17 cellular contexts compared by ENCODE assay signal in the genomic region with DNA sequence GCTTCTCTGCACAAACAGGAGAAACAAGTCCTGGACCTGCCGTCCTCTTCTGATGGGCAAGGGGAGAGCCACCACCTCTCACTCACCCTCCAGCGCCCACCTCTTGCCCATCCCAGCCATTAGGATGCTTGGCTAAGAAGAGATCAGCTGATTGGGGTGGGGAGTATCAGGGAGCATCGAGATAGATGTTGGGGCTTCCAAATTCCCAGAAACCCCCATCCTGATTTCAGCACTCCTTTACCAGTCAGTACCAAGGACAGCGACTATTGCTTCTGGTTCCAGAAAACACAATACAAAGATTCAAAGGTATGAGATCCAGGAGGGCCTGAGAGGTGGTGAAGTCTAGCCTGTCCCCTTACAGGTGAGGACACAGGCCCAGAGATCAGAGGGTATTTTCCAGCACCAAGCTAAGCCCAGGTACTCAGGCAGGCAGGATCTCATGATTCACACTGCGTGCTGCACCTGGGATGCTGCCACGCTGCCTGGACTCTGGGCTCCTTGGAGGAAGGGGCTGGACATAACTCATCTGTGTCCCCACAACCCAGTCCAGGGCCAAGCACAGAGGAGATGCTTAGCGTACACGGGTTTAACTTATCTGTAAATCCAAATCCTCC.
A peak's percentile ranks its signal among the peaks of the same experiment; 100 is the strongest.
DNase-seq lines count a peak whose midpoint lies in the region; ATAC-seq, FAIRE-seq and TF ChIP-seq lines count a peak whose summit lies in the region.
"Had no signal": no experiment of that assay in that cellular context is flagged by ENCODE, and none has a peak within 500 bp of the region (broad histone marks: within the 10 kb centered on the region; RNA-seq: fewer than 3 reads in every experiment).

No MANE protein-coding gene starts in this region.

- H3K27me3 ChIP-seq in K562 (ENCODE audit: control insufficient read depth in 2 of 2, insufficient read depth in 2 of 2, low read length in 2 of 2), result no peaks in the 10 kb centered on the region
- no peaks in the 10 kb centered on the region for H3K27me3 ChIP-seq in mesendoderm (ENCODE audit: insufficient read depth, low read length, poor library complexity)
- H3K27me3 ChIP-seq: BLaER1 treated with 17β-estradiol and CSF1 and Interleukin-3, amounts not matched to agents 10 nM and 100 nM; body of pancreas; uterus had no signal

- no peaks in the 10 kb centered on the region for H3K9me1 ChIP-seq in K562 (ENCODE audit: control insufficient read depth, insufficient read depth, low read length)

- H3K4me2 ChIP-seq in K562 (ENCODE audit: insufficient read depth, low read length) (no peak overlapping the region), mesendoderm (ENCODE audit: low read length) (no peak overlapping the region)
- H3K4me2 ChIP-seq: BLaER1 treated with 17β-estradiol and CSF1 and Interleukin-3, amounts not matched to agents 10 nM and 100 nM had no signal

- TF ChIP-seq CTCF in LNCaP clone FGC (IDR thresholded peaks at IDR 0.05; ENCODE audit: control insufficient read depth, extremely low read depth, insufficient read depth), result no peak
- TF ChIP-seq CTCF in K562 (IDR thresholded peaks at IDR 0.05 in 2 of 3, conservative IDR thresholded peaks at IDR 0.05 in 1 of 3; ENCODE audit: insufficient read depth in 2 of 3, low read depth in 1 of 3, low read length in 3 of 3), result no peak

- no TSS peak for BruUV-seq in K562 (replicated peaks; lab: Mats Ljungman, UMichigan)

- H3K4ac ChIP-seq in mesendoderm (ENCODE audit: low read depth, low read length), result no peak overlapping the region

- no peaks in the 10 kb centered on the region for H3K4me1 ChIP-seq in K562 (replicated peaks in 1 of 2; ENCODE audit: control insufficient read depth in 2 of 2, insufficient read depth in 2 of 2, low read length in 2 of 2)
- peaks cover 14% of the 10 kb centered on the region for H3K4me1 ChIP-seq in mesendoderm (ENCODE audit: control insufficient read depth, low read depth, low read length)
- H3K4me1 ChIP-seq: body of pancreas, uterus had no signal

- no peaks in the 10 kb centered on the region for H3K79me1 ChIP-seq in mesendoderm (ENCODE audit: low read length)

- no peak for FAIRE-seq in K562 (lab: Jason Lieb, UNC)
- FAIRE-seq: H54 had no signal

- no peak overlapping the region for H3K27ac ChIP-seq in K562 (ENCODE audit: extremely low read depth, low read depth, low read length)
- H3K27ac ChIP-seq in mesendoderm (ENCODE audit: low read depth, low read length), result no peak overlapping the region
- H3K27ac ChIP-seq: BLaER1 treated with 17β-estradiol and CSF1 and Interleukin-3, amounts not matched to agents 10 nM and 100 nM; body of pancreas; uterus had no signal

- H3K18ac ChIP-seq in mesendoderm (ENCODE audit: low read length), result no peak overlapping the region

- no peak overlapping the region for H2AFZ ChIP-seq in K562 (ENCODE audit: low read depth, low read length)

- 0% methylated on average over 6 of the region's 8 CpGs for WGBS in K562 (ENCODE audit: insufficient coverage, low coverage, missing lambda C conversion rate)
- WGBS in mesendoderm (ENCODE audit: extremely low coverage, insufficient coverage, low lambda C conversion rate), result no CpG with 5 or more reads among the region's 8 CpGs

- no peaks in the 10 kb centered on the region for H3K36me3 ChIP-seq in K562 (ENCODE audit: control insufficient read depth, insufficient read depth, low read length)
- H3K36me3 ChIP-seq in mesendoderm (ENCODE audit: control insufficient read depth, insufficient read depth, low read length), result no peaks in the 10 kb centered on the region
- H3K36me3 ChIP-seq: BLaER1 treated with 17β-estradiol and CSF1 and Interleukin-3, amounts not matched to agents 10 nM and 100 nM; uterus had no signal

- H4K8ac ChIP-seq in mesendoderm (ENCODE audit: low read depth, low read length), result no peak overlapping the region

- H4K20me1 ChIP-seq in K562 (replicated peaks; ENCODE audit: control insufficient read depth, insufficient read depth, low read length), result no peaks in the 10 kb centered on the region

- in situ Hi-C loops in K562 (cut with MboI), result no loop called here

- H3K4me3 ChIP-seq in LNCaP clone FGC (ENCODE audit: low read depth, low read length), result no peak overlapping the region
- H3K4me3 ChIP-seq in K562, result no peak overlapping the region
- no peak overlapping the region for H3K4me3 ChIP-seq in mesendoderm (ENCODE audit: low read length)
- H3K4me3 ChIP-seq: BLaER1 treated with 17β-estradiol and CSF1 and Interleukin-3, amounts not matched to agents 10 nM and 100 nM; body of pancreas; uterus had no signal

- TF ChIP-seq POLR2A in K562 (conservative IDR thresholded peaks at IDR 0.05), result no peak

- no peak overlapping the region for H2BK120ac ChIP-seq in mesendoderm (ENCODE audit: low read depth, low read length)

- CTCF ChIA-PET in K562 (lab: Yijun Ruan, JAX; ENCODE audit: low intra/inter-chr PET ratio), result no interaction called here

- TF ChIP-seq RAD21 in K562 (CRISPR knock-in tag; conservative IDR thresholded peaks at IDR 0.05 in 1 of 2, IDR thresholded peaks at IDR 0.05 in 1 of 2), result no peak

- H3K23ac ChIP-seq in mesendoderm (ENCODE audit: low read length), result no peak overlapping the region

- TF ChIP-seq EP300 in K562 (IDR thresholded peaks at IDR 0.05; ENCODE audit: low read length), result no peak

- no peak overlapping the region for H3K9ac ChIP-seq in K562 (ENCODE audit: insufficient read depth in 1 of 2, low read depth in 2 of 2, low read length in 2 of 2)
- no peak overlapping the region for H3K9ac ChIP-seq in mesendoderm (ENCODE audit: low read length)
- H3K9ac ChIP-seq: BLaER1 treated with 17β-estradiol and CSF1 and Interleukin-3, amounts not matched to agents 10 nM and 100 nM had no signal

- POLR2A ChIA-PET in K562 (lab: Yijun Ruan, JAX), result no interaction called here

- intact Hi-C loops in K562 (cut with micrococcal nuclease), result no loop called here
- intact Hi-C loops in head of caudate nucleus (cut with DNase I), result no loop called here
- intact Hi-C loops in Right ventricle myocardium superior (cut with DNase I), result no loop called here

- H3K56ac ChIP-seq in mesendoderm (ENCODE audit: low read length), result no peak overlapping the region

- H4K5ac ChIP-seq in mesendoderm (ENCODE audit: low read length), result no peak overlapping the region

- ATAC-seq in K562 (no peak), HG02798 (IDR thresholded peaks at IDR 0.05; ENCODE audit: poor library complexity, unreplicated experiment) (no peak), Right ventricle myocardium superior (ENCODE audit: poor library complexity) (no peak)
- ATAC-seq: body of pancreas had no signal

- H3K9me3 ChIP-seq in K562 (replicated peaks; ENCODE audit: control insufficient read depth, insufficient read depth, low read depth, low read length), result no peaks in the 10 kb centered on the region
- H3K9me3 ChIP-seq: BLaER1 treated with 17β-estradiol and CSF1 and Interleukin-3, amounts not matched to agents 10 nM and 100 nM; body of pancreas; uterus had no signal

- peak overlapping the region; percentile 29 for H2BK5ac ChIP-seq in mesendoderm (ENCODE audit: low read length)

- DNase-seq in ELR (ENCODE audit: low read depth) (peak; percentile 27), LNCaP clone FGC (ENCODE audit: low read depth) (peak; percentile 6), K562 (ENCODE audit: extremely low read depth in 1 of 4, low spot score in 3 of 4) (peak in 1 of 4 experiments; percentile 7), mesendoderm (peak; percentile 73), head of caudate nucleus (no peak), Right ventricle myocardium superior (no peak), T1000 (lab: John Stamatoyannopoulos, UW) (no peak)
- DNase-seq: activated CD4-positive, alpha-beta memory T cell treated with anti-CD3 and anti-CD28 coated beads for 36 hours; body of pancreas; effector CD4-positive, alpha-beta T cell; NCI-H510A; stimulated activated CD4-positive, alpha-beta T cell treated with anti-CD3 and anti-CD28 coated beads, Interleukin-4, amount 100 ng/mL, for 1 hour; stimulated activated naive CD4-positive, alpha-beta T cell; uterus had no signal

- H2BK15ac ChIP-seq in mesendoderm (replicated peaks; ENCODE audit: low read depth), result no peak overlapping the region

- H3K79me2 ChIP-seq in K562 (ENCODE audit: control insufficient read depth, insufficient read depth, low read length), result no peaks in the 10 kb centered on the region
- no peaks in the 10 kb centered on the region for H3K79me2 ChIP-seq in mesendoderm (ENCODE audit: control insufficient read depth, insufficient read depth, low read length)

- H2AK5ac ChIP-seq in mesendoderm (ENCODE audit: low read length), result no peak overlapping the region

TF ChIP-seq in K562, 482 proteins besides CTCF, POLR2A, EP300 and RAD21 (continues in another document):
- TF ChIP-seq ADNP (tag; IDR thresholded peaks at IDR 0.05) (no peak), HDAC3 (IDR thresholded peaks at IDR 0.05; ENCODE audit: borderline replicate concordance, partially characterized antibody) (no peak), NCOA1 (IDR thresholded peaks at IDR 0.05; ENCODE audit: low read depth) (0 out of 2 replicates have a peak, but pooled peaks have one; percentile 20), ZBTB17 (CRISPR knock-in tag; IDR thresholded peaks at IDR 0.05) (no peak), ZFPM2 (CRISPR knock-in tag; IDR thresholded peaks at IDR 0.05) (no peak), XRCC4 (IDR thresholded peaks at IDR 0.05; ENCODE audit: extremely low read depth, insufficient read depth, insufficient read length) (no peak)
- TF ChIP-seq, protein P1, sequence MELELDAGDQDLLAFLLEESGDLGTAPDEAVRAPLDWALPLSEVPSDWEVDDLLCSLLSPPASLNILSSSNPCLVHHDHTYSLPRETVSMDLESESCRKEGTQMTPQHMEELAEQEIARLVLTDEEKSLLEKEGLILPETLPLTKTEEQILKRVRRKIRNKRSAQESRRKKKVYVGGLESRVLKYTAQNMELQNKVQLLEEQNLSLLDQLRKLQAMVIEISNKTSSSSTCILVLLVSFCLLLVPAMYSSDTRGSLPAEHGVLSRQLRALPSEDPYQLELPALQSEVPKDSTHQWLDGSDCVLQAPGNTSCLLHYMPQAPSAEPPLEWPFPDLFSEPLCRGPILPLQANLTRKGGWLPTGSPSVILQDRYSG (tag; conservative IDR thresholded peaks at IDR 0.05; ENCODE audit: low read depth), result no peak
- TF ChIP-seq, protein P2, sequence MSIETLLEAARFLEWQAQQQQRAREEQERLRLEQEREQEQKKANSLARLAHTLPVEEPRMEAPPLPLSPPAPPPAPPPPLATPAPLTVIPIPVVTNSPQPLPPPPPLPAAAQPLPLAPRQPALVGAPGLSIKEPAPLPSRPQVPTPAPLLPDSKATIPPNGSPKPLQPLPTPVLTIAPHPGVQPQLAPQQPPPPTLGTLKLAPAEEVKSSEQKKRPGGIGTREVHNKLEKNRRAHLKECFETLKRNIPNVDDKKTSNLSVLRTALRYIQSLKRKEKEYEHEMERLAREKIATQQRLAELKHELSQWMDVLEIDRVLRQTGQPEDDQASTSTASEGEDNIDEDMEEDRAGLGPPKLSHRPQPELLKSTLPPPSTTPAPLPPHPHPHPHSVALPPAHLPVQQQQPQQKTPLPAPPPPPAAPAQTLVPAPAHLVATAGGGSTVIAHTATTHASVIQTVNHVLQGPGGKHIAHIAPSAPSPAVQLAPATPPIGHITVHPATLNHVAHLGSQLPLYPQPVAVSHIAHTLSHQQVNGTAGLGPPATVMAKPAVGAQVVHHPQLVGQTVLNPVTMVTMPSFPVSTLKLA (conservative IDR thresholded peaks at IDR 0.05), result no peak

Comparison
In these comparisons a context has a peak if more than half of its experiments do, and no peak if none do; other contexts are left out.
1. DNase-seq: peak in ELR (single experiment), LNCaP clone FGC (single experiment) and mesendoderm (single experiment); none in head of caudate nucleus (0 of 42), Right ventricle myocardium superior (single experiment) and T1000 (single experiment).